ENCODE assay signal across 32 cellular contexts in the genomic region with DNA sequence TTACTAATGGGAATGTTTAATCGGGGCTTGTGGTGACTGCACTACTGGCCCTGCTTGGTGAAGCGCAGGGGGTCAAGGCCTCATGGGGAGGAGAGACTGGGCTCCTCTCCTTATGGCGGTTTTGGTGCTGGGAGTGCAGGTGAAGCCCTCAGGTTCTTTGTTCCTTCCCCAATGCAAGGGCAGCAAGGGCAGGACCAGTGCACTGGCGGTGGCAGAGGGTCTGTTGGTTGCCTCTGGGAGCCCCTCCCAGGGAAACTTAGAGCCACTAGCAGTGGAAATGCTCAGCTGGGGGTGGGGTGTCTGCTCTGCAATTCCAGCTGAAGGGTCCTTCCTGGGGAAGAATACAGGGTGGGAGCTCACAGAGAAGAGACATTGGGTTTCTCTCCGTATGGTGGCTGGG.
"Had no signal": no experiment of that assay in that cellular context is flagged by ENCODE, and none has a peak within 500 bp of the region (broad histone marks: within the 10 kb centered on the region; RNA-seq: fewer than 3 reads in every experiment).

No MANE protein-coding gene starts in this region.

- DNase-seq: activated B cell treated with CpG ODN at 0.5 μM for 24 hours; activated CD4-positive, alpha-beta memory T cell treated with anti-CD3 and anti-CD28 coated beads for 36 hours; activated CD4-positive, alpha-beta T cell treated with anti-CD3 and anti-CD28 coated beads for 4 hours; activated CD4-positive, alpha-beta T cell treated with anti-CD3 and anti-CD28 coated beads, Interleukin-2, amount 50 U/mL, for 1 hour; activated CD4-positive, CD25-positive, alpha-beta regulatory T cell treated with anti-CD3 and anti-CD28 coated beads, Interleukin-2, amount 50 U/mL, for 72 hours; activated CD8-positive, alpha-beta memory T cell treated with anti-CD3 and anti-CD28 coated beads, Interleukin-2, amount 50 U/mL, for 4 hours; activated gamma-delta T cell treated with Interleukin-2 at 50 U/mL for 16 hours; activated naive CD4-positive, alpha-beta T cell treated with anti-CD3 and anti-CD28 coated beads for 36 hours; activated T-cell treated with anti-CD3 and anti-CD28 coated beads for 4 hours; activated T-cell treated with anti-CD3 and anti-CD28 coated beads, Interleukin-2, amount 50 U/mL, for 4 hours; adrenal gland; NCI-H1105; NCI-H1417 treated with DMSO at 0.1 percent for 48 hours; NCI-H187 treated with DMSO at 0.1 percent for 48 hours; NCI-H2081; NCI-H2171 treated with DMSO at 0.1 percent for 48 hours; NCI-H226; NCI-H446 treated with DMSO at 0.1 percent for 48 hours; NCI-H524 treated with DMSO at 0.1 percent for 48 hours; PC-9; SIG-M5; T-cell; T-helper 17 cell; T-helper 9 cell had no signal

- H2AFZ ChIP-seq: PC-9 had no signal

- H3K27ac ChIP-seq: adrenal gland, PC-9, RWPE1, VCaP had no signal

- H3K36me3 ChIP-seq: adrenal gland had no signal

- ATAC-seq: activated naive CD4-positive, alpha-beta T cell treated with anti-CD3 and anti-CD28 coated beads, Interleukin-2, amount 50 U/mL, for 72 hours; activated T-cell treated with anti-CD3 and anti-CD28 coated beads, Interleukin-2, amount 50 U/mL, for 4 hours; Right ventricle myocardium inferior; SK-N-SH treated with all-trans-retinoic acid at 6 μM for 48 hours; T-cell; T-helper 17 cell had no signal

- H3K27ac Mint-ChIP-seq: activated B cell treated with CpG ODN at 0.5 μM for 24 hours; activated CD4-positive, alpha-beta memory T cell treated with anti-CD3 and anti-CD28 coated beads for 36 hours; activated naive CD4-positive, alpha-beta T cell treated with anti-CD3 and anti-CD28 coated beads for 36 hours; activated naive CD4-positive, alpha-beta T cell treated with anti-CD3 and anti-CD28 coated beads, Interleukin-2, amount 50 U/mL, for 72 hours; activated T-helper 1 cell treated with anti-CD3 and anti-CD28 coated beads, Interleukin-12 subunit alpha, Interleukin-12 subunit beta, Interleukin-2, Interleukin-4 antibody, amounts not matched to agents 30 ng/mL and 10 ng/mL and 1 ng/mL, durations not matched to agents 14 hours and 24 hours and 36 hours; brain; T-cell; T-helper 17 cell had no signal

- H3K27me3 Mint-ChIP-seq: activated B cell treated with CpG ODN at 0.5 μM for 24 hours; activated CD4-positive, alpha-beta memory T cell treated with anti-CD3 and anti-CD28 coated beads for 36 hours; brain; central memory CD8-positive, alpha-beta T cell; T-cell; T-helper 17 cell had no signal

- H3K4me3 Mint-ChIP-seq: activated B cell treated with CpG ODN at 0.5 μM for 24 hours; activated CD4-positive, alpha-beta memory T cell treated with anti-CD3 and anti-CD28 coated beads for 36 hours; activated naive CD4-positive, alpha-beta T cell treated with anti-CD3 and anti-CD28 coated beads for 36 hours; activated T-cell treated with anti-CD3 and anti-CD28 coated beads, Interleukin-2, amount 50 U/mL, for 4 hours; activated T-helper 1 cell treated with anti-CD3 and anti-CD28 coated beads, Interleukin-12 subunit alpha, Interleukin-12 subunit beta, Interleukin-2, Interleukin-4 antibody, amounts not matched to agents 30 ng/mL and 10 ng/mL and 1 ng/mL, durations not matched to agents 14 hours and 24 hours and 36 hours; brain; central memory CD8-positive, alpha-beta T cell; T-cell; T-helper 17 cell had no signal

- H3K4me1 ChIP-seq: adrenal gland had no signal

- H3K4me1 Mint-ChIP-seq: activated B cell treated with CpG ODN at 0.5 μM for 24 hours; brain; central memory CD8-positive, alpha-beta T cell; T-cell; T-helper 17 cell had no signal

- H3K4me3 ChIP-seq: adrenal gland, PC-9 had no signal

- H3K4me2 ChIP-seq: PC-9 had no signal

- H3K27me3 ChIP-seq: adrenal gland had no signal

- H3K9me3 Mint-ChIP-seq: activated B cell treated with CpG ODN at 0.5 μM for 24 hours; activated T-cell treated with anti-CD3 and anti-CD28 coated beads, Interleukin-2, amount 50 U/mL, for 4 hours; central memory CD8-positive, alpha-beta T cell had no signal
